1 cellular context compared by ENCODE assay signal in the genomic region with DNA sequence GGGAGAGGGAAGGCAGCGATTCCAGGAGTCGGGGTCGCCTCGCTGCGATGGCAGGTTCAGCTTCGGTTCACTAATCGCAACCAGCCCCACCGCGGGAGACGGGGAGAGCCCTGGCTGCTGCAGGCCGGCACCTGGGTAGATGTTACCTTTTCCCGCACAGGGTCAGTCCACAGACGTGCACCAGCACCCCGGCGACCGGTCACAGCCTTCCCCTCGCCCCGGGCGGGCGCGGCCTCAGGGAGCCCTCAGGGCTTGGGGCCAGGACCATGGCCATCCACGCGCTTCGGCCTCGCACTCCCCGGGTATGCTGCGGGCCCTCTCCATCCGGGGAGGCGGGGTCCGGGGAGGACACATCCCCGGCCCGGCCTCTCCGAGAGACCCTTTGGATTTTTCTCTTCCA.
TF ChIP-seq lines count a peak whose summit lies in the region.

No MANE protein-coding gene starts in this region.

TF ChIP-seq in H1, 55 proteins besides CTCF, POLR2A, EP300 and RAD21:
- TF ChIP-seq, protein P1, sequence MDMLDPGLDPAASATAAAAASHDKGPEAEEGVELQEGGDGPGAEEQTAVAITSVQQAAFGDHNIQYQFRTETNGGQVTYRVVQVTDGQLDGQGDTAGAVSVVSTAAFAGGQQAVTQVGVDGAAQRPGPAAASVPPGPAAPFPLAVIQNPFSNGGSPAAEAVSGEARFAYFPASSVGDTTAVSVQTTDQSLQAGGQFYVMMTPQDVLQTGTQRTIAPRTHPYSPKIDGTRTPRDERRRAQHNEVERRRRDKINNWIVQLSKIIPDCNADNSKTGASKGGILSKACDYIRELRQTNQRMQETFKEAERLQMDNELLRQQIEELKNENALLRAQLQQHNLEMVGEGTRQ (IDR thresholded peaks at IDR 0.05; ENCODE audit: low read length) = no peak
- no peak for TF ChIP-seq GTF2F1 (IDR thresholded peaks at IDR 0.05; ENCODE audit: borderline replicate concordance, low read depth, low read length)
- no peak for TF ChIP-seq BRCA1 (IDR thresholded peaks at IDR 0.05; ENCODE audit: low read depth, low read length)
- no peak for TF ChIP-seq CHD1 (IDR thresholded peaks at IDR 0.05; ENCODE audit: low read depth, low read length)
- no peak for TF ChIP-seq PHF8 (conservative IDR thresholded peaks at IDR 0.05; ENCODE audit: low read depth, low read length)
- TF ChIP-seq HDAC2 (IDR thresholded peaks at IDR 0.05; ENCODE audit: borderline replicate concordance in 1 of 2, low read depth in 2 of 2, low read length in 2 of 2) = no peak
- no peak for TF ChIP-seq CBX5 (IDR thresholded peaks at IDR 0.05; ENCODE audit: low read depth, low read length)
- no peak for TF ChIP-seq CHD2 (IDR thresholded peaks at IDR 0.05; ENCODE audit: low read length)
- TF ChIP-seq BACH1 (IDR thresholded peaks at IDR 0.05; ENCODE audit: low read length) = no peak
- TF ChIP-seq, protein P2, sequence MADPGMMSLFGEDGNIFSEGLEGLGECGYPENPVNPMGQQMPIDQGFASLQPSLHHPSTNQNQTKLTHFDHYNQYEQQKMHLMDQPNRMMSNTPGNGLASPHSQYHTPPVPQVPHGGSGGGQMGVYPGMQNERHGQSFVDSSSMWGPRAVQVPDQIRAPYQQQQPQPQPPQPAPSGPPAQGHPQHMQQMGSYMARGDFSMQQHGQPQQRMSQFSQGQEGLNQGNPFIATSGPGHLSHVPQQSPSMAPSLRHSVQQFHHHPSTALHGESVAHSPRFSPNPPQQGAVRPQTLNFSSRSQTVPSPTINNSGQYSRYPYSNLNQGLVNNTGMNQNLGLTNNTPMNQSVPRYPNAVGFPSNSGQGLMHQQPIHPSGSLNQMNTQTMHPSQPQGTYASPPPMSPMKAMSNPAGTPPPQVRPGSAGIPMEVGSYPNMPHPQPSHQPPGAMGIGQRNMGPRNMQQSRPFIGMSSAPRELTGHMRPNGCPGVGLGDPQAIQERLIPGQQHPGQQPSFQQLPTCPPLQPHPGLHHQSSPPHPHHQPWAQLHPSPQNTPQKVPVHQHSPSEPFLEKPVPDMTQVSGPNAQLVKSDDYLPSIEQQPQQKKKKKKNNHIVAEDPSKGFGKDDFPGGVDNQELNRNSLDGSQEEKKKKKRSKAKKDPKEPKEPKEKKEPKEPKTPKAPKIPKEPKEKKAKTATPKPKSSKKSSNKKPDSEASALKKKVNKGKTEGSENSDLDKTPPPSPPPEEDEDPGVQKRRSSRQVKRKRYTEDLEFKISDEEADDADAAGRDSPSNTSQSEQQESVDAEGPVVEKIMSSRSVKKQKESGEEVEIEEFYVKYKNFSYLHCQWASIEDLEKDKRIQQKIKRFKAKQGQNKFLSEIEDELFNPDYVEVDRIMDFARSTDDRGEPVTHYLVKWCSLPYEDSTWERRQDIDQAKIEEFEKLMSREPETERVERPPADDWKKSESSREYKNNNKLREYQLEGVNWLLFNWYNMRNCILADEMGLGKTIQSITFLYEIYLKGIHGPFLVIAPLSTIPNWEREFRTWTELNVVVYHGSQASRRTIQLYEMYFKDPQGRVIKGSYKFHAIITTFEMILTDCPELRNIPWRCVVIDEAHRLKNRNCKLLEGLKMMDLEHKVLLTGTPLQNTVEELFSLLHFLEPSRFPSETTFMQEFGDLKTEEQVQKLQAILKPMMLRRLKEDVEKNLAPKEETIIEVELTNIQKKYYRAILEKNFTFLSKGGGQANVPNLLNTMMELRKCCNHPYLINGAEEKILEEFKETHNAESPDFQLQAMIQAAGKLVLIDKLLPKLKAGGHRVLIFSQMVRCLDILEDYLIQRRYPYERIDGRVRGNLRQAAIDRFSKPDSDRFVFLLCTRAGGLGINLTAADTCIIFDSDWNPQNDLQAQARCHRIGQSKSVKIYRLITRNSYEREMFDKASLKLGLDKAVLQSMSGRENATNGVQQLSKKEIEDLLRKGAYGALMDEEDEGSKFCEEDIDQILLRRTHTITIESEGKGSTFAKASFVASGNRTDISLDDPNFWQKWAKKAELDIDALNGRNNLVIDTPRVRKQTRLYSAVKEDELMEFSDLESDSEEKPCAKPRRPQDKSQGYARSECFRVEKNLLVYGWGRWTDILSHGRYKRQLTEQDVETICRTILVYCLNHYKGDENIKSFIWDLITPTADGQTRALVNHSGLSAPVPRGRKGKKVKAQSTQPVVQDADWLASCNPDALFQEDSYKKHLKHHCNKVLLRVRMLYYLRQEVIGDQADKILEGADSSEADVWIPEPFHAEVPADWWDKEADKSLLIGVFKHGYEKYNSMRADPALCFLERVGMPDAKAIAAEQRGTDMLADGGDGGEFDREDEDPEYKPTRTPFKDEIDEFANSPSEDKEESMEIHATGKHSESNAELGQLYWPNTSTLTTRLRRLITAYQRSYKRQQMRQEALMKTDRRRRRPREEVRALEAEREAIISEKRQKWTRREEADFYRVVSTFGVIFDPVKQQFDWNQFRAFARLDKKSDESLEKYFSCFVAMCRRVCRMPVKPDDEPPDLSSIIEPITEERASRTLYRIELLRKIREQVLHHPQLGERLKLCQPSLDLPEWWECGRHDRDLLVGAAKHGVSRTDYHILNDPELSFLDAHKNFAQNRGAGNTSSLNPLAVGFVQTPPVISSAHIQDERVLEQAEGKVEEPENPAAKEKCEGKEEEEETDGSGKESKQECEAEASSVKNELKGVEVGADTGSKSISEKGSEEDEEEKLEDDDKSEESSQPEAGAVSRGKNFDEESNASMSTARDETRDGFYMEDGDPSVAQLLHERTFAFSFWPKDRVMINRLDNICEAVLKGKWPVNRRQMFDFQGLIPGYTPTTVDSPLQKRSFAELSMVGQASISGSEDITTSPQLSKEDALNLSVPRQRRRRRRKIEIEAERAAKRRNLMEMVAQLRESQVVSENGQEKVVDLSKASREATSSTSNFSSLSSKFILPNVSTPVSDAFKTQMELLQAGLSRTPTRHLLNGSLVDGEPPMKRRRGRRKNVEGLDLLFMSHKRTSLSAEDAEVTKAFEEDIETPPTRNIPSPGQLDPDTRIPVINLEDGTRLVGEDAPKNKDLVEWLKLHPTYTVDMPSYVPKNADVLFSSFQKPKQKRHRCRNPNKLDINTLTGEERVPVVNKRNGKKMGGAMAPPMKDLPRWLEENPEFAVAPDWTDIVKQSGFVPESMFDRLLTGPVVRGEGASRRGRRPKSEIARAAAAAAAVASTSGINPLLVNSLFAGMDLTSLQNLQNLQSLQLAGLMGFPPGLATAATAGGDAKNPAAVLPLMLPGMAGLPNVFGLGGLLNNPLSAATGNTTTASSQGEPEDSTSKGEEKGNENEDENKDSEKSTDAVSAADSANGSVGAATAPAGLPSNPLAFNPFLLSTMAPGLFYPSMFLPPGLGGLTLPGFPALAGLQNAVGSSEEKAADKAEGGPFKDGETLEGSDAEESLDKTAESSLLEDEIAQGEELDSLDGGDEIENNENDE (IDR thresholded peaks at IDR 0.05; ENCODE audit: insufficient replicate concordance, low read length) = no peak
- TF ChIP-seq, protein P3, sequence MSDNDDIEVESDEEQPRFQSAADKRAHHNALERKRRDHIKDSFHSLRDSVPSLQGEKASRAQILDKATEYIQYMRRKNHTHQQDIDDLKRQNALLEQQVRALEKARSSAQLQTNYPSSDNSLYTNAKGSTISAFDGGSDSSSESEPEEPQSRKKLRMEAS (IDR thresholded peaks at IDR 0.05) = no peak
- TF ChIP-seq TAF7 (optimal IDR thresholded peaks at IDR 0.05; ENCODE audit: borderline replicate concordance, low read depth, low read length) = no peak
- TF ChIP-seq RXRA (IDR thresholded peaks at IDR 0.05; ENCODE audit: insufficient read depth, low read depth, low read length) = no peak
- no peak for TF ChIP-seq BCL11A (IDR thresholded peaks at IDR 0.05; ENCODE audit: low read depth in 2 of 2, low read length in 2 of 2)
- no peak for TF ChIP-seq SAP30 (IDR thresholded peaks at IDR 0.05; ENCODE audit: insufficient read depth, insufficient replicate concordance, low read length)
- TF ChIP-seq, protein P4, sequence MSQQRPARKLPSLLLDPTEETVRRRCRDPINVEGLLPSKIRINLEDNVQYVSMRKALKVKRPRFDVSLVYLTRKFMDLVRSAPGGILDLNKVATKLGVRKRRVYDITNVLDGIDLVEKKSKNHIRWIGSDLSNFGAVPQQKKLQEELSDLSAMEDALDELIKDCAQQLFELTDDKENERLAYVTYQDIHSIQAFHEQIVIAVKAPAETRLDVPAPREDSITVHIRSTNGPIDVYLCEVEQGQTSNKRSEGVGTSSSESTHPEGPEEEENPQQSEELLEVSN (IDR thresholded peaks at IDR 0.05) = no peak
- no peak for TF ChIP-seq POU5F1 (IDR thresholded peaks at IDR 0.05; ENCODE audit: low read depth, low read length)
- TF ChIP-seq RFX5 (IDR thresholded peaks at IDR 0.05; ENCODE audit: borderline replicate concordance, low read depth, low read length) = no peak
- no peak for TF ChIP-seq CREB1 (IDR thresholded peaks at IDR 0.05)
- TF ChIP-seq CEBPB (IDR thresholded peaks at IDR 0.05; ENCODE audit: low read depth, low read length) = no peak
